ENCODE assay signal across 22 cellular contexts in the genomic region with DNA sequence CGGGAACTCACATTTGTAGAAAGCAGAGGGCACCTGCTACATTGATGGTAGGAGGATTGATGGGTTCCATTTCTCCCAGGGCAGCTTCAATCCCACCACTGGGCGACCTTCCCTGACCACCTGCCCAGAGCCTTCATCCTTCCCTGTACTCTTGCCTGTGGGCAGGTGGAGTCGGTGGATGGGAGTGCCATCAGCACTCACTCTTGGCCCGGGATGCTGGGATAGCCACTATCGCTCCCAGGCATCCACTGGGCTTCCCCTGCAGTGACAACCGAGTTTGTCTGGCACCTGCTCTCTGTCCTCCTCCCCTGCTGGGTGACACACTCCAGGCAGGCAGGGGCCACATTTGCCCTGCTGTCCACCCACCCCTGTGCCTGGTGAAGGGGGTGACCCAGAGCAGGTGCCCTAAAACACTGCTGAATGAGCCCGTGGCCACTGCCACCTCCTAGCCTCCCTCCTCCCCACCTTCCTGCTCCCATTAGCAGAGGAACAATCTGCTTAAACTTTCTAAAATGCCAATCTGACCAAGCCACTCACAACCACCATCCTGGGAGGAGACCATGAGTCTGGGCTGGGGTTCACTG.
"Had no signal": no experiment of that assay in that cellular context is flagged by ENCODE, and none has a peak within 500 bp of the region (broad histone marks: within the 10 kb centered on the region; RNA-seq: fewer than 3 reads in every experiment).

No MANE protein-coding gene starts in this region.

- H3K4me3 ChIP-seq: breast epithelium, hepatocyte, left ventricle myocardium inferior, ovary, prostate gland, SJCRH30, upper lobe of right lung had no signal

- H3K4me1 ChIP-seq: breast epithelium, left ventricle myocardium inferior, prostate gland, SJCRH30, upper lobe of right lung had no signal

- H3K27ac ChIP-seq: breast epithelium, epithelial cell of prostate, hepatocyte, left ventricle myocardium inferior, ovary, prostate gland, SJCRH30, upper lobe of right lung had no signal

- H3K4me1 Mint-ChIP-seq: activated B cell treated with CpG ODN at 0.5 μM for 24 hours; activated naive CD8-positive, alpha-beta T cell treated with anti-CD3 and anti-CD28 coated beads for 36 hours; immature natural killer cell; mesothelial cell of epicardium; natural killer cell; stimulated activated memory B cell treated with anti-CD40 and anti-IgM and Interleukin-4, amounts not matched to agents 10 μg/mL and 1 μg/mL and 100 μg/mL, for 72 hours had no signal

- H3K4me3 Mint-ChIP-seq: activated B cell treated with CpG ODN at 0.5 μM for 24 hours; activated CD4-positive, alpha-beta memory T cell treated with anti-CD3 and anti-CD28 coated beads for 36 hours; activated naive CD8-positive, alpha-beta T cell treated with anti-CD3 and anti-CD28 coated beads for 36 hours; immature natural killer cell; mesothelial cell of epicardium; natural killer cell; stimulated activated memory B cell treated with anti-CD40 and anti-IgM and Interleukin-4, amounts not matched to agents 10 μg/mL and 1 μg/mL and 100 μg/mL, for 72 hours had no signal

- H3K36me3 ChIP-seq: breast epithelium, left ventricle myocardium inferior, ovary, prostate gland, SJCRH30, upper lobe of right lung had no signal

- H3K36me3 Mint-ChIP-seq: activated CD4-positive, alpha-beta memory T cell treated with anti-CD3 and anti-CD28 coated beads for 36 hours; activated naive CD8-positive, alpha-beta T cell treated with anti-CD3 and anti-CD28 coated beads for 36 hours; natural killer cell; stimulated activated memory B cell treated with anti-CD40 and anti-IgM and Interleukin-4, amounts not matched to agents 10 μg/mL and 1 μg/mL and 100 μg/mL, for 72 hours had no signal

- DNase-seq: activated B cell treated with CpG ODN at 0.5 μM for 24 hours; activated CD4-positive, alpha-beta memory T cell treated with anti-CD3 and anti-CD28 coated beads for 36 hours; activated CD4-positive, alpha-beta T cell treated with anti-CD3 and anti-CD28 coated beads for 48 hours; activated naive CD4-positive, alpha-beta T cell; activated naive CD8-positive, alpha-beta T cell treated with anti-CD3 and anti-CD28 coated beads for 36 hours; activated T-cell treated with anti-CD3 and anti-CD28 coated beads, Interleukin-2, amount 50 U/mL, for 1 hour; cortex of kidney; immature natural killer cell; left ventricle myocardium inferior; natural killer cell; SJCRH30; stimulated activated CD4-positive, alpha-beta T cell treated with anti-CD3 and anti-CD28 coated beads, Interleukin-2, amount 100 ng/mL, for 24 hours; T-helper 1 cell; T-helper 9 cell; upper lobe of right lung had no signal

- ATAC-seq: natural killer cell; stimulated activated memory B cell treated with anti-CD40 and anti-IgM and Interleukin-4, amounts not matched to agents 10 μg/mL and 1 μg/mL and 100 μg/mL, for 72 hours; upper lobe of right lung had no signal

- H3K27ac Mint-ChIP-seq: activated B cell treated with CpG ODN at 0.5 μM for 24 hours; activated CD4-positive, alpha-beta memory T cell treated with anti-CD3 and anti-CD28 coated beads for 36 hours; activated naive CD8-positive, alpha-beta T cell treated with anti-CD3 and anti-CD28 coated beads for 36 hours; immature natural killer cell; mesothelial cell of epicardium; natural killer cell; stimulated activated memory B cell treated with anti-CD40 and anti-IgM and Interleukin-4, amounts not matched to agents 10 μg/mL and 1 μg/mL and 100 μg/mL, for 72 hours had no signal

- H3K27me3 ChIP-seq: hepatocyte, ovary, SJCRH30 had no signal

- H3K9me3 Mint-ChIP-seq: natural killer cell had no signal

- H3K9me3 ChIP-seq: ovary, prostate gland, SJCRH30, upper lobe of right lung had no signal
